In genomic region chr11:8107642-8108041, GRCh38 we compare ENCODE assay signal across 27 cellular contexts. TPM values are rescaled to one million over a fixed set of nuclear protein-coding genes. Genes with fewer than 3 reads are reported as not detected.
"Had no signal": no experiment of that assay in that cellular context is flagged by ENCODE, and none has a peak within 500 bp of the region (broad histone marks: within the 10 kb centered on the region; RNA-seq: fewer than 3 reads in every experiment).

No MANE protein-coding gene starts in this region.

- H3K9ac ChIP-seq: neural progenitor cell, parathyroid adenoma had no signal

- H3K79me2 ChIP-seq: parathyroid adenoma had no signal

- H3K27ac ChIP-seq: left lung, lower lobe of right lung, neural progenitor cell, neutrophil, parathyroid adenoma, right atrium auricular region, right lobe of liver, tibial nerve, upper lobe of left lung, vagina had no signal

- H3K4me1 ChIP-seq: left lung, lower lobe of right lung, neural progenitor cell, right lobe of liver, tibial nerve, upper lobe of left lung, vagina had no signal

- H3K4me3 Mint-ChIP-seq: mesothelial cell of epicardium; naive B cell; natural killer cell; nephron progenitor cell; neural progenitor cell; stimulated activated naive B cell treated with anti-CD40 and anti-IgM and Interleukin-4, amounts not matched to agents 10 μg/mL and 1 μg/mL and 100 μg/mL, for 72 hours; stimulated activated naive CD8-positive, alpha-beta T cell treated with anti-CD3 and anti-CD28 coated beads, Interleukin-15, Interleukin-2, amounts not matched to agents 100 ng/mL and 50 ng/mL, for 24 hours had no signal

- H3K9me3 Mint-ChIP-seq: mesothelial cell of epicardium; naive B cell; natural killer cell; nephron progenitor cell; neural progenitor cell; stimulated activated naive B cell treated with anti-CD40 and anti-IgM and Interleukin-4, amounts not matched to agents 10 μg/mL and 1 μg/mL and 100 μg/mL, for 72 hours; stimulated activated naive CD8-positive, alpha-beta T cell treated with anti-CD3 and anti-CD28 coated beads, Interleukin-15, Interleukin-2, amounts not matched to agents 100 ng/mL and 50 ng/mL, for 24 hours had no signal

- H3K4me2 ChIP-seq: neural progenitor cell, smooth muscle cell had no signal

- H2AFZ ChIP-seq: neural progenitor cell, parathyroid adenoma had no signal

- H3K27me3 ChIP-seq: left lung, neural progenitor cell, neutrophil, right atrium auricular region, right lobe of liver, tibial nerve, upper lobe of left lung, vagina had no signal

- H3K9me3 ChIP-seq: left lung, lower lobe of right lung, neutrophil, right atrium auricular region, right lobe of liver, tibial nerve, upper lobe of left lung, vagina had no signal

- H3K36me3 ChIP-seq: neural progenitor cell, neutrophil, right lobe of liver had no signal

- H3K27ac Mint-ChIP-seq: mesothelial cell of epicardium; naive B cell; natural killer cell; nephron progenitor cell; neural progenitor cell; stimulated activated naive B cell treated with anti-CD40 and anti-IgM and Interleukin-4, amounts not matched to agents 10 μg/mL and 1 μg/mL and 100 μg/mL, for 72 hours; stimulated activated naive CD8-positive, alpha-beta T cell treated with anti-CD3 and anti-CD28 coated beads, Interleukin-15, Interleukin-2, amounts not matched to agents 100 ng/mL and 50 ng/mL, for 24 hours had no signal

- H3K36me3 Mint-ChIP-seq: natural killer cell had no signal

- H3K27me3 Mint-ChIP-seq: naive B cell; stimulated activated naive B cell treated with anti-CD40 and anti-IgM and Interleukin-4, amounts not matched to agents 10 μg/mL and 1 μg/mL and 100 μg/mL, for 72 hours; stimulated activated naive CD8-positive, alpha-beta T cell treated with anti-CD3 and anti-CD28 coated beads, Interleukin-15, Interleukin-2, amounts not matched to agents 100 ng/mL and 50 ng/mL, for 24 hours had no signal

- DNase-seq: hippocampal formation; kidney; left colon; left lung; lower lobe of right lung; mesendoderm; naive B cell; natural killer cell; nephron progenitor cell; occipital lobe; right lobe of liver; stimulated activated CD4-positive, alpha-beta T cell treated with anti-CD3 and anti-CD28 coated beads, Interleukin-1b, Interleukin-23, amount 100 ng/mL, for 48 hours; stimulated activated CD4-positive, alpha-beta T cell treated with anti-CD3 and anti-CD28 coated beads, Interleukin-2, amount 100 ng/mL, for 48 hours; stimulated activated CD4-positive, alpha-beta T cell treated with anti-CD3 and anti-CD28 coated beads, Interleukin-4, amount 100 ng/mL, for 4 hours; stimulated activated CD8-positive, alpha-beta memory T cell treated with anti-CD3 and anti-CD28 coated beads, Interleukin-4, amount 100 ng/mL, for 48 hours; stimulated activated naive B cell treated with anti-CD40 and anti-IgM and Interleukin-4, amounts not matched to agents 10 μg/mL and 1 μg/mL and 100 μg/mL, for 72 hours; substantia nigra; upper lobe of left lung had no signal

- ATAC-seq: left colon; left lung; lower lobe of right lung; natural killer cell; right lobe of liver; stimulated activated naive B cell treated with anti-CD40 and anti-IgM and Interleukin-4, amounts not matched to agents 10 μg/mL and 1 μg/mL and 100 μg/mL, for 72 hours had no signal

- H3K4me3 ChIP-seq: left lung, lower lobe of right lung, neural progenitor cell, right atrium auricular region, right lobe of liver, smooth muscle cell, tibial nerve, upper lobe of left lung, vagina had no signal

- H3K4me1 Mint-ChIP-seq: mesothelial cell of epicardium; naive B cell; natural killer cell; neural progenitor cell; stimulated activated naive B cell treated with anti-CD40 and anti-IgM and Interleukin-4, amounts not matched to agents 10 μg/mL and 1 μg/mL and 100 μg/mL, for 72 hours had no signal

RNA-seq across cellular contexts. Expression of gene TUB, which starts 26.6 kb away (rescaled TPM):
- total RNA-seq: natural killer cell had no signal
